14 cellular contexts compared by ENCODE assay signal in genomic region chr7:131843862-131844261, GRCh38.
DNase-seq lines count a peak whose midpoint lies in the region; ATAC-seq and TF ChIP-seq lines count a peak whose summit lies in the region.
"Had no signal": no experiment of that assay in that cellular context is flagged by ENCODE, and none has a peak within 500 bp of the region (broad histone marks: within the 10 kb centered on the region; RNA-seq: fewer than 3 reads in every experiment).

No MANE protein-coding gene starts in this region.

- H3K23ac ChIP-seq in mesenchymal stem cell (ENCODE audit: low read length in 2 of 2) = no peak overlapping the region

- no peaks in the 10 kb centered on the region for H3K9me3 ChIP-seq in mesenchymal stem cell (ENCODE audit: control insufficient read depth, low read length)
- H3K9me3 ChIP-seq: BLaER1 treated with 17β-estradiol and CSF1 and Interleukin-3, amounts not matched to agents 10 nM and 100 nM had no signal

- no peak for TF ChIP-seq CTCF in astrocyte of the spinal cord (IDR thresholded peaks at IDR 0.05; ENCODE audit: low read depth, low read length)

- peaks cover 0 to 72% of the 10 kb centered on the region in 2 experiments for H3K27me3 ChIP-seq in mesenchymal stem cell (ENCODE audit: control insufficient read depth in 1 of 2, insufficient read depth in 1 of 2, low read length in 2 of 2)
- H3K27me3 ChIP-seq: BLaER1 treated with 17β-estradiol and CSF1 and Interleukin-3, amounts not matched to agents 10 nM and 100 nM had no signal

- no peak overlapping the region for H3K18ac ChIP-seq in mesenchymal stem cell (ENCODE audit: low read depth in 1 of 2, low read length in 2 of 2)

- no peak overlapping the region for H3K9ac ChIP-seq in mesenchymal stem cell (ENCODE audit: low read length)
- H3K9ac ChIP-seq: BLaER1 treated with 17β-estradiol and CSF1 and Interleukin-3, amounts not matched to agents 10 nM and 100 nM had no signal

- POLR2A ChIA-PET in HEK293T (lab: Yijun Ruan, JAX) = interaction anchor here (0.7 kb wide), 1 partner anchor 201 kb away, joined by 4 read pairs; no protein-coding TSS in a partner anchor

- H3K4me1 ChIP-seq in mesenchymal stem cell (ENCODE audit: control insufficient read depth, insufficient read depth, low read depth, low read length) = no peaks in the 10 kb centered on the region
- H3K4me1 ChIP-seq: BLaER1 treated with 17β-estradiol and CSF1 and Interleukin-3, amounts not matched to agents 10 nM and 100 nM had no signal

- H2BK12ac ChIP-seq in mesenchymal stem cell (ENCODE audit: low read length in 2 of 2) = no peak overlapping the region

- H2BK15ac ChIP-seq in mesenchymal stem cell (ENCODE audit: low read depth, poor library complexity, severe bottlenecking) = no peak overlapping the region

- CTCF ChIA-PET in HEK293T (lab: Yijun Ruan, JAX) = interaction anchor here (0.6 to 1.8 kb wide), 3 partner anchors 15 to 475 kb away, joined by 4 to 7 read pairs (median 5); no protein-coding TSS in a partner anchor

- no peak overlapping the region for H3K27ac ChIP-seq in mesenchymal stem cell (ENCODE audit: low read length, poor library complexity, severe bottlenecking)
- H3K27ac ChIP-seq: BLaER1 treated with 17β-estradiol and CSF1 and Interleukin-3, amounts not matched to agents 10 nM and 100 nM had no signal

- H3K4ac ChIP-seq in mesenchymal stem cell (ENCODE audit: low read depth in 1 of 2, low read length in 2 of 2) = no peak overlapping the region

- ATAC-seq in HG03469 (IDR thresholded peaks at IDR 0.05; ENCODE audit: unreplicated experiment) (no peak), HG03442 (IDR thresholded peaks at IDR 0.05; ENCODE audit: unreplicated experiment) (no peak)

- H2AFZ ChIP-seq in mesenchymal stem cell (ENCODE audit: low read depth, low read length) = no peak overlapping the region

- H4K91ac ChIP-seq in mesenchymal stem cell (ENCODE audit: low read length) = no peak overlapping the region

- H4K8ac ChIP-seq in mesenchymal stem cell (ENCODE audit: low read length) = no peak overlapping the region

- H3K36me3 ChIP-seq in mesenchymal stem cell (ENCODE audit: control insufficient read depth in 1 of 2, insufficient read depth in 2 of 2, low read depth in 1 of 2, low read length in 2 of 2) = no peaks in the 10 kb centered on the region
- H3K36me3 ChIP-seq: BLaER1 treated with 17β-estradiol and CSF1 and Interleukin-3, amounts not matched to agents 10 nM and 100 nM had no signal

- no peak overlapping the region for H2BK5ac ChIP-seq in mesenchymal stem cell (ENCODE audit: low read depth, low read length, poor library complexity, severe bottlenecking)

- 73% methylated on average over 7 of the region's 7 CpGs for WGBS in mesenchymal stem cell

- H3K14ac ChIP-seq in mesenchymal stem cell (ENCODE audit: low read length in 2 of 2) = no peak overlapping the region

- in situ Hi-C loops in ACHN (cut with HindIII; ENCODE audit: low pct_ligation_motif_present, low pct_unique_long_range_greater_than_20kb, low sequenced_read_pairs) = no loop called here
- in situ Hi-C loops in astrocyte of the spinal cord (cut with HindIII; ENCODE audit: low sequenced_read_pairs) = no loop called here

- H3K4me3 ChIP-seq in astrocyte of the spinal cord (ENCODE audit: low read depth, low read length) = no peak overlapping the region
- H3K4me3 ChIP-seq in mesenchymal stem cell (ENCODE audit: insufficient read depth in 1 of 2, low read depth in 1 of 2, low read length in 2 of 2) = no peak overlapping the region
- H3K4me3 ChIP-seq: BLaER1 treated with 17β-estradiol and CSF1 and Interleukin-3, amounts not matched to agents 10 nM and 100 nM had no signal

- no peaks in the 10 kb centered on the region for H3K79me1 ChIP-seq in mesenchymal stem cell (replicated peaks; ENCODE audit: low read length, poor library complexity, severe bottlenecking)

- H3K4me2 ChIP-seq in mesenchymal stem cell (ENCODE audit: low read length, poor library complexity, severe bottlenecking) = no peak overlapping the region
- H3K4me2 ChIP-seq: BLaER1 treated with 17β-estradiol and CSF1 and Interleukin-3, amounts not matched to agents 10 nM and 100 nM had no signal

- H2BK120ac ChIP-seq in mesenchymal stem cell (ENCODE audit: low read depth, low read length) = no peak overlapping the region

- no peak overlapping the region for H2AK5ac ChIP-seq in mesenchymal stem cell (ENCODE audit: low read length, severe bottlenecking)

- peak; percentile 28 for DNase-seq in ACHN
- no peak for DNase-seq in HEK293T (ENCODE audit: extremely low spot score)
- peak; percentile 11 for DNase-seq in astrocyte of the spinal cord (ENCODE audit: low read depth, low spot score)
- DNase-seq in mesenchymal stem cell = peak; percentile 10
- no peak for DNase-seq in HUDEP-2 (lab: John Stamatoyannopoulos, UW; ENCODE audit: unreplicated experiment in 76 of 76)
- no peak for DNase-seq in mesenteric fat pad (ENCODE audit: low spot score)
- DNase-seq: activated CD4-positive, alpha-beta memory T cell treated with anti-CD3 and anti-CD28 coated beads for 36 hours; activated naive CD4-positive, alpha-beta T cell treated with anti-CD3 and anti-CD28 coated beads, Interleukin-2, amount 50 U/mL, for 16 hours; islet precursor cell; NCI-H146; stimulated activated CD8-positive, alpha-beta memory T cell treated with anti-CD3 and anti-CD28 coated beads, Interleukin-4, amount 100 ng/mL, for 48 hours had no signal

TF ChIP-seq in HEK293T, 16 proteins besides CTCF, POLR2A, EP300 and RAD21:
- no peak for TF ChIP-seq LEF1 (IDR thresholded peaks at IDR 0.05; ENCODE audit: borderline replicate concordance)
- TF ChIP-seq PKNOX1 (IDR thresholded peaks at IDR 0.05) = peak; percentile 76
- 0 out of 2 replicates have a peak, but pooled peaks have one; percentile 21 for TF ChIP-seq ZNF384 (IDR thresholded peaks at IDR 0.05)
- TF ChIP-seq NFRKB (IDR thresholded peaks at IDR 0.05) = no peak

Comparison
In these comparisons a context has a peak if more than half of its experiments do, and no peak if none do; other contexts are left out.
1. DNase-seq: peak in ACHN (single experiment), astrocyte of the spinal cord (single experiment) and mesenchymal stem cell (single experiment); none in HEK293T (single experiment), HUDEP-2 (0 of 76) and mesenteric fat pad (single experiment).